In the genomic region with DNA sequence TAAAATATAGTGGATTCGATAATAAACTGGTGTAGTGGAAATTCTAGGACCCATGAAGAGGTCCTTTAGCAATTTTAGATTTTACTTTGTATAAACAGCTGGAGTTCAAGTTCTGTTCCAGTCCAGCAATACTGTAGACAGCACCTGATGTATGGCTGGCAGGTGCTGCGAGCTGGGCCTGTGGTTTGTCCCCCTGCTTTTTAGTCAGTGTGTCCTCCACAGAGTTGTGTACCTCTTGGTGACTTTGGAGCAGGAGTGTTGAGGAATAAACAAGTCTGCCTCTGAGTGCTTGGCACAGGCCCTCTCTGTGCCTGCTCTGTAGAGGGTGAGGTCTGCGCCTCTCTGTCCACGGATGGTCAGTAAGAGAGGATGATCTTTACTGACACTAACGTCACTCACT, we compare ENCODE assay signal across 21 cellular contexts. TPM values are rescaled to one million over a fixed set of nuclear protein-coding genes. Genes with fewer than 3 reads are reported as not detected.
DNase-seq lines count a peak whose midpoint lies in the region; ATAC-seq and TF ChIP-seq lines count a peak whose summit lies in the region.
"Had no signal": no experiment of that assay in that cellular context is flagged by ENCODE, and none has a peak within 500 bp of the region (broad histone marks: within the 10 kb centered on the region; RNA-seq: fewer than 3 reads in every experiment).

No MANE protein-coding gene starts in this region.

- peaks cover 64% of the 10 kb centered on the region for H3K36me3 Mint-ChIP-seq in activated CD4-positive, alpha-beta T cell treated with anti-CD3 and anti-CD28 coated beads, Interleukin-2, amount 10 ng/mL, durations not matched to agents 7 days and 5 days (ENCODE audit: low read depth)
- peaks cover 47% of the 10 kb centered on the region for H3K36me3 Mint-ChIP-seq in activated naive CD8-positive, alpha-beta T cell treated with anti-CD3 and anti-CD28 coated beads, Interleukin-2, amount 50 U/mL, for 24 hours (ENCODE audit: low read depth)

- H3K4me3 Mint-ChIP-seq in activated CD4-positive, alpha-beta T cell treated with anti-CD3 and anti-CD28 coated beads, Interleukin-2, amount 10 ng/mL, durations not matched to agents 7 days and 5 days, result no peak overlapping the region
- H3K4me3 Mint-ChIP-seq in activated naive CD8-positive, alpha-beta T cell treated with anti-CD3 and anti-CD28 coated beads, Interleukin-2, amount 50 U/mL, for 24 hours, result no peak overlapping the region
- H3K4me3 Mint-ChIP-seq: activated T-cell treated with anti-CD3 and anti-CD28 coated beads, Interleukin-2, amount 50 U/mL, for 4 hours; IgD-negative memory B cell; memory B cell had no signal

- TF ChIP-seq CTCF in left lung (IDR thresholded peaks at IDR 0.05), result no peak

- H3K27me3 Mint-ChIP-seq in activated CD4-positive, alpha-beta T cell treated with anti-CD3 and anti-CD28 coated beads, Interleukin-2, amount 10 ng/mL, durations not matched to agents 7 days and 5 days, result no peaks in the 10 kb centered on the region
- no peaks in the 10 kb centered on the region for H3K27me3 Mint-ChIP-seq in activated naive CD8-positive, alpha-beta T cell treated with anti-CD3 and anti-CD28 coated beads, Interleukin-2, amount 50 U/mL, for 24 hours
- H3K27me3 Mint-ChIP-seq: IgD-negative memory B cell, memory B cell had no signal

- CTCF ChIA-PET in activated CD4-positive, alpha-beta T cell treated with anti-CD3 and anti-CD28 coated beads, Interleukin-2, amount 10 ng/mL, durations not matched to agents 7 days and 5 days (lab: Charles Lee), result interaction anchor here (0.6 to 1.1 kb wide), 3 partner anchors 20 to 228 kb away, joined by 3 read pairs; no protein-coding TSS in a partner anchor

- no peak for ATAC-seq in activated naive CD8-positive, alpha-beta T cell treated with anti-CD3 and anti-CD28 coated beads, Interleukin-2, amount 50 U/mL, for 24 hours
- ATAC-seq in GM19455 (IDR thresholded peaks at IDR 0.05; ENCODE audit: unreplicated experiment) (no peak), left lung (no peak)
- ATAC-seq: A549; activated naive CD4-positive, alpha-beta T cell treated with anti-CD3 and anti-CD28 coated beads, Interleukin-2, amount 50 U/mL, for 72 hours; activated T-cell treated with anti-CD3 and anti-CD28 coated beads, Interleukin-2, amount 50 U/mL, for 4 hours; right cardiac atrium had no signal

- no peak overlapping the region for H3K9ac ChIP-seq in skeletal muscle tissue (ENCODE audit: low read depth in 1 of 3, low read length in 3 of 3)

- peak overlapping the region; percentile 50 for H3K27ac Mint-ChIP-seq in activated CD4-positive, alpha-beta T cell treated with anti-CD3 and anti-CD28 coated beads, Interleukin-2, amount 10 ng/mL, durations not matched to agents 7 days and 5 days
- H3K27ac Mint-ChIP-seq in activated naive CD8-positive, alpha-beta T cell treated with anti-CD3 and anti-CD28 coated beads, Interleukin-2, amount 50 U/mL, for 24 hours, result peak overlapping the region; percentile 9
- H3K27ac Mint-ChIP-seq: IgD-negative memory B cell, memory B cell had no signal

- peaks cover 63% of the 10 kb centered on the region for H3K4me1 Mint-ChIP-seq in activated CD4-positive, alpha-beta T cell treated with anti-CD3 and anti-CD28 coated beads, Interleukin-2, amount 10 ng/mL, durations not matched to agents 7 days and 5 days
- H3K4me1 Mint-ChIP-seq in activated naive CD8-positive, alpha-beta T cell treated with anti-CD3 and anti-CD28 coated beads, Interleukin-2, amount 50 U/mL, for 24 hours, result peaks cover 64% of the 10 kb centered on the region

- H3K4me3 ChIP-seq in skeletal muscle tissue (ENCODE audit: low read length in 3 of 3) (no peak overlapping the region), left lung (no peak overlapping the region)
- H3K4me3 ChIP-seq: A549, ovary, uterus had no signal

- H3K4me1 ChIP-seq in skeletal muscle tissue (ENCODE audit: control insufficient read depth in 3 of 3, insufficient read depth in 3 of 3, low read length in 3 of 3), result peaks cover 20 to 26% (median 22%) of the 10 kb centered on the region in 3 donors
- peaks cover 0 to 27% of the 10 kb centered on the region in 2 donors for H3K4me1 ChIP-seq in left lung
- H3K4me1 ChIP-seq: A549, uterus had no signal

- no peaks in the 10 kb centered on the region for H3K9me3 Mint-ChIP-seq in activated CD4-positive, alpha-beta T cell treated with anti-CD3 and anti-CD28 coated beads, Interleukin-2, amount 10 ng/mL, durations not matched to agents 7 days and 5 days
- H3K9me3 Mint-ChIP-seq in activated naive CD8-positive, alpha-beta T cell treated with anti-CD3 and anti-CD28 coated beads, Interleukin-2, amount 50 U/mL, for 24 hours, result no peaks in the 10 kb centered on the region
- H3K9me3 Mint-ChIP-seq: activated naive CD4-positive, alpha-beta T cell treated with anti-CD3 and anti-CD28 coated beads, Interleukin-2, amount 50 U/mL, for 72 hours; activated T-cell treated with anti-CD3 and anti-CD28 coated beads, Interleukin-2, amount 50 U/mL, for 4 hours; IgD-negative memory B cell; memory B cell had no signal

- H3K36me3 ChIP-seq in skeletal muscle tissue (ENCODE audit: control insufficient read depth in 3 of 3, insufficient read depth in 3 of 3, low read length in 3 of 3) (peaks cover 17 to 24% (median 17%) of the 10 kb centered on the region in 3 donors), left lung (peaks cover 0 to 42% of the 10 kb centered on the region in 2 donors)
- H3K36me3 ChIP-seq: ovary, uterus had no signal

- intact Hi-C loops in left lung (cut with DNase I), result no loop called here

- H3K9me3 ChIP-seq in skeletal muscle tissue (ENCODE audit: control insufficient read depth in 3 of 3, low read length in 3 of 3) (no peaks in the 10 kb centered on the region), left lung (no peaks in the 10 kb centered on the region)
- H3K9me3 ChIP-seq: A549, BE2C, ovary, uterus had no signal

- H3K27me3 ChIP-seq in skeletal muscle tissue (ENCODE audit: control insufficient read depth in 3 of 3, insufficient read depth in 3 of 3, low read length in 3 of 3) (no peaks in the 10 kb centered on the region), left lung (no peaks in the 10 kb centered on the region)
- H3K27me3 ChIP-seq: BE2C, ovary, uterus had no signal

- no peak for DNase-seq in activated CD4-positive, alpha-beta T cell treated with anti-CD3 and anti-CD28 coated beads, Interleukin-2, amount 10 ng/mL, durations not matched to agents 7 days and 5 days
- DNase-seq in activated CD4-positive, alpha-beta T cell treated with anti-CD3 and anti-CD28 coated beads, Interleukin-2, amount 50 U/mL, for 1 hour, result no peak
- DNase-seq in SHP77 treated with DMSO at 0.1 percent for 48 hours (lab: John Stamatoyannopoulos, UW), result peak; percentile 89
- no peak for DNase-seq in activated naive CD8-positive, alpha-beta T cell treated with anti-CD3 and anti-CD28 coated beads, Interleukin-2, amount 50 U/mL, for 24 hours
- DNase-seq in iPS-NIHi7 (ENCODE audit: extremely low spot score), result no peak
- DNase-seq in left lung, result no peak
- DNase-seq: activated CD4-positive, alpha-beta T cell treated with anti-CD3 and anti-CD28 coated beads, Interleukin-2, amount 50 U/mL, for 4 hours; activated T-cell treated with anti-CD3 and anti-CD28 coated beads, Interleukin-2, amount 50 U/mL, for 4 hours; effector memory CD4-positive, alpha-beta T cell; NCI-H345; ovary; right cardiac atrium; stimulated activated CD4-positive, alpha-beta T cell treated with anti-CD3 and anti-CD28 coated beads, Interleukin-15, amount 100 ng/mL, for 24 hours; uterus had no signal

- POLR2A ChIA-PET in activated CD4-positive, alpha-beta T cell treated with anti-CD3 and anti-CD28 coated beads, Interleukin-2, amount 10 ng/mL, durations not matched to agents 7 days and 5 days (lab: Charles Lee), result no interaction called here

- H3K27ac ChIP-seq in skeletal muscle tissue (ENCODE audit: low read depth, low read length) (peak overlapping the region; percentile 45), left lung (no peak overlapping the region)
- H3K27ac ChIP-seq: A549, ovary, uterus had no signal

RNA-seq across cellular contexts. Expression of gene STX16, which starts 13.8 kb away (rescaled TPM):
- 100 to 1,000 TPM; 163 to 173 TPM for total RNA-seq in activated CD4-positive, alpha-beta T cell treated with anti-CD3 and anti-CD28 coated beads, Interleukin-2, amount 10 ng/mL, durations not matched to agents 7 days and 5 days
- total RNA-seq in skeletal muscle tissue, result 32.4 TPM
- total RNA-seq in left lung, result 10 to 100 TPM; 50.4 to 58.0 TPM

RNA-seq across cellular contexts. Expression of gene NPEPL1, which starts 27.7 kb away (rescaled TPM):
- 10 to 100 TPM; 28.7 to 30.7 TPM for total RNA-seq in activated CD4-positive, alpha-beta T cell treated with anti-CD3 and anti-CD28 coated beads, Interleukin-2, amount 10 ng/mL, durations not matched to agents 7 days and 5 days
- 20.9 TPM for total RNA-seq in skeletal muscle tissue
- total RNA-seq in left lung, result 10 to 100 TPM; 25.1 to 30.8 TPM
